ENCODE assay signal across 8 cellular contexts in genomic region chr1:215566556-215567490, GRCh38. TPM values are rescaled to one million over a fixed set of nuclear protein-coding genes. Genes with fewer than 3 reads are reported as not detected.
DNase-seq lines count a peak whose midpoint lies in the region; TF ChIP-seq lines count a peak whose summit lies in the region.

TSS of gene KCTD3 (plus strand) at chr1:215567304. CDS start at chr1:215567686, 382 bp downstream.

- peak within 1 kb of the TSS; percentile 99 for H3K27ac Mint-ChIP-seq in progenitor cell of endocrine pancreas

- no peaks in the 10 kb centered on the region for H3K9me2 ChIP-seq in Loucy (replicated peaks; ENCODE audit: low read depth, low read length)

- H3K9me3 Mint-ChIP-seq in progenitor cell of endocrine pancreas (ENCODE audit: low read depth): no peaks in the 10 kb centered on the region

- peaks cover 43% of the 10 kb centered on the region for H3K79me2 ChIP-seq in Loucy (ENCODE audit: insufficient read depth, low read length)

- H3K4me3 ChIP-seq in HAP-1: peak within 1 kb of the TSS; percentile 66
- peak within 1 kb of the TSS; percentile 84 for H3K4me3 ChIP-seq in Loucy (ENCODE audit: low read length, poor library complexity, severe bottlenecking)
- peak within 1 kb of the TSS; percentile 73 to 95 for H3K4me3 ChIP-seq in right atrium auricular region

- DNase-seq in GM03348 (ENCODE audit: low spot score): peak; percentile 92
- DNase-seq in HAP-1 (ENCODE audit: low spot score in 2 of 2): peak; percentile 69 to 87
- DNase-seq in SHP77 treated with DMSO at 0.1 percent for 48 hours (lab: John Stamatoyannopoulos, UW): peak; percentile 71
- peak in 57 of 58 donors; percentile 21 to 85 (median 70) for DNase-seq in anterior cingulate cortex (lab: John Stamatoyannopoulos, UW)
- peak; percentile 73 for DNase-seq in right atrium auricular region (ENCODE audit: low spot score)
- peak; percentile 60 for DNase-seq in progenitor cell of endocrine pancreas (ENCODE audit: low spot score, unreplicated experiment)
- no peak for DNase-seq in effector CD8-positive, alpha-beta T cell (lab: John Stamatoyannopoulos, UW)

- no peaks in the 10 kb centered on the region for H3K36me3 ChIP-seq in HAP-1 (replicated peaks)
- H3K36me3 ChIP-seq in Loucy (ENCODE audit: insufficient read depth, low read length): no peaks in the 10 kb centered on the region
- no peaks in the 10 kb centered on the region for H3K36me3 ChIP-seq in right atrium auricular region

- H3K4me1 ChIP-seq in HAP-1 (peaks cover 22% of the 10 kb centered on the region), Loucy (ENCODE audit: insufficient read depth, low read length, poor library complexity, severe bottlenecking) (peaks cover 26% of the 10 kb centered on the region), right atrium auricular region (peaks cover 0 to 30% of the 10 kb centered on the region in 2 donors)

- peak within 1 kb of the TSS; percentile 95 for H3K4me3 Mint-ChIP-seq in progenitor cell of endocrine pancreas (ENCODE audit: low read depth)

- H3K27me3 Mint-ChIP-seq in progenitor cell of endocrine pancreas: no peaks in the 10 kb centered on the region

- no peak for TF ChIP-seq CTCF in Loucy (conservative IDR thresholded peaks at IDR 0.05; ENCODE audit: low read length)
- no peak for TF ChIP-seq CTCF in right atrium auricular region (IDR thresholded peaks at IDR 0.05)
- no peak for TF ChIP-seq CTCF in progenitor cell of endocrine pancreas (IDR thresholded peaks at IDR 0.05; ENCODE audit: unreplicated experiment)

- H3K4me2 ChIP-seq in Loucy (ENCODE audit: low read depth, low read length, poor library complexity, severe bottlenecking): peak within 1 kb of the TSS; percentile 83

- H2AFZ ChIP-seq in Loucy (ENCODE audit: low read length): peak within 1 kb of the TSS; percentile 99

- H3K27me3 ChIP-seq in HAP-1 (ENCODE audit: low read depth): no peaks in the 10 kb centered on the region
- H3K27me3 ChIP-seq in Loucy (ENCODE audit: insufficient read depth, low read length, poor library complexity, severe bottlenecking): no peaks in the 10 kb centered on the region
- no peaks in the 10 kb centered on the region for H3K27me3 ChIP-seq in right atrium auricular region

- no peaks in the 10 kb centered on the region for H3F3A ChIP-seq in Loucy (ENCODE audit: low read depth)

- peaks cover 1% of the 10 kb centered on the region for H3K36me3 Mint-ChIP-seq in progenitor cell of endocrine pancreas (ENCODE audit: insufficient read depth)

- peak within 1 kb of the TSS; percentile 93 to 96 for H3K27ac ChIP-seq in right atrium auricular region

- H3K9ac ChIP-seq in Loucy (ENCODE audit: low read depth, low read length, poor library complexity, severe bottlenecking): peak within 1 kb of the TSS; percentile 80

- H3K9me3 ChIP-seq in HAP-1: no peaks in the 10 kb centered on the region
- H3K9me3 ChIP-seq in Loucy (ENCODE audit: insufficient read depth, low read depth, low read length): no peaks in the 10 kb centered on the region
- no peaks in the 10 kb centered on the region for H3K9me3 ChIP-seq in right atrium auricular region

- H4K20me1 ChIP-seq in Loucy (ENCODE audit: insufficient read depth, low read length, poor library complexity, severe bottlenecking): peaks cover 18% of the 10 kb centered on the region

- H3K4me1 Mint-ChIP-seq in progenitor cell of endocrine pancreas (ENCODE audit: low read depth): peaks cover 38% of the 10 kb centered on the region

- in situ Hi-C loops in HAP-1 (cut with MboI; ENCODE audit: low sequenced_read_pairs): no loop called here

RNA-seq across cellular contexts. Expression of gene KCTD3, which starts in this region (rescaled TPM):
- 10 to 100 TPM; 12.5 to 14.3 TPM for total RNA-seq in right atrium auricular region
- 70.5 and 73.5 TPM in 2 replicates for total RNA-seq in progenitor cell of endocrine pancreas
